In the genomic region with DNA sequence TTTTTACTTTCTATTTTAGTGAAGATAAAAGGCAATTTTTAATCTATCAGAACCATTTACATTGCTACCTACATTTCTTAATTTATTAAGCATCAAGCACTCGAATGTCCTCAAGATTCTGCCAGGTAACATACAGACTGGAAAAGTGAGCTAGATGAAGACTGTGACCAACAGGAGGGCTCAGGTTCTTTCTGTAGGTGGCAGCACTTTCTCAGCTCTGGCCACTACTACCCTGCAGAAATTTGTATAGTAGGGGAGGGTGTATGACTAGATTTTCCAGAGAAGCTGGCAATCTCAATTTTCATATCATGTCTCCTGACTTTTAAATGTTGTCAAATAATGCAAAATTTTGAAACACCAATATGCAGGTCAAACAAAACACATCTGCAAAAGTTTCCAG, we compare ENCODE assay signal across 9 cellular contexts.
A peak's percentile ranks its signal among the peaks of the same experiment; 100 is the strongest.
DNase-seq lines count a peak whose midpoint lies in the region; ATAC-seq lines count a peak whose summit lies in the region.
"Had no signal": no experiment of that assay in that cellular context is flagged by ENCODE, and none has a peak within 500 bp of the region (broad histone marks: within the 10 kb centered on the region; RNA-seq: fewer than 3 reads in every experiment).

No MANE protein-coding gene starts in this region.

- no peaks in the 10 kb centered on the region for H3K27me3 ChIP-seq in adipocyte (replicated peaks; ENCODE audit: control insufficient read depth, insufficient read depth, low read length)

- DNase-seq in COR-L47 (lab: John Stamatoyannopoulos, UW) (peak; percentile 7), HT-29 (ENCODE audit: low spot score) (peak; percentile 4), adipocyte (ENCODE audit: low read depth) (peak; percentile 3), medulla oblongata (ENCODE audit: extremely low spot score) (peak; percentile 17), putamen (ENCODE audit: low spot score) (no peak), posterior cingulate gyrus (no peak)

- intact Hi-C loops in posterior cingulate gyrus (cut with DNase I) = no loop called here

- H3K9me3 ChIP-seq in adipocyte (ENCODE audit: control insufficient read depth, low read length) = no peaks in the 10 kb centered on the region

- H3K36me3 ChIP-seq in adipocyte (ENCODE audit: control insufficient read depth, insufficient read depth, low read length, severe bottlenecking) = no peaks in the 10 kb centered on the region

- no peak for ATAC-seq in GM21619 (IDR thresholded peaks at IDR 0.05; ENCODE audit: unreplicated experiment)
- no peak for ATAC-seq in HG03045 (IDR thresholded peaks at IDR 0.05; ENCODE audit: unreplicated experiment)
- ATAC-seq: activated CD4-positive, CD25-positive, alpha-beta regulatory T cell treated with anti-CD3 and anti-CD28 coated beads, Interleukin-2, amount 50 U/mL, for 24 hours had no signal

- H3K4me1 ChIP-seq in adipocyte (ENCODE audit: control insufficient read depth, insufficient read depth, low read length) = no peaks in the 10 kb centered on the region

- H3K4me3 ChIP-seq in adipocyte (ENCODE audit: low read length) = no peak overlapping the region

- no peak overlapping the region for H3K9ac ChIP-seq in adipocyte (ENCODE audit: low read length)

Comparison
In these comparisons a context has a peak if more than half of its experiments do, and no peak if none do; other contexts are left out.
1. DNase-seq: peak in COR-L47 (single experiment), HT-29 (single experiment), adipocyte (single experiment) and medulla oblongata (single experiment); none in putamen (single experiment) and posterior cingulate gyrus (0 of 10).